Comparison of ENCODE assay signal across 19 cellular contexts in genomic region chr15:79953951-79954444, GRCh38. TPM values are rescaled to one million over a fixed set of nuclear protein-coding genes. Genes with fewer than 3 reads are reported as not detected.
DNase-seq lines count a peak whose midpoint lies in the region; ATAC-seq and TF ChIP-seq lines count a peak whose summit lies in the region.
"Had no signal": no experiment of that assay in that cellular context is flagged by ENCODE, and none has a peak within 500 bp of the region (broad histone marks: within the 10 kb centered on the region; RNA-seq: fewer than 3 reads in every experiment).

No MANE protein-coding gene starts in this region.

- DNase-seq in CD14-positive monocyte (ENCODE audit: low spot score) (peak; percentile 83), HEK293T (ENCODE audit: extremely low spot score) (no peak), T-helper 17 cell (no peak), memory B cell (ENCODE audit: low spot score in 2 of 2) (no peak), NCI-H146 (lab: John Stamatoyannopoulos, UW) (no peak), islet precursor cell (no peak)
- DNase-seq in stimulated activated CD4-positive, alpha-beta T cell treated with anti-CD3 and anti-CD28 coated beads, Interleukin-12 subunit alpha, Interleukin-12 subunit beta, amount 100 ng/mL, for 4 hours = no peak
- DNase-seq: activated gamma-delta T cell treated with Interleukin-2 at 50 U/mL for 16 hours; effector CD8-positive, alpha-beta T cell; KBM-7; mammary epithelial cell; NCI-H1417; NCI-H2227 treated with DMSO at 0.1 percent for 48 hours; retina; stimulated activated CD4-positive, alpha-beta T cell treated with anti-CD3 and anti-CD28 coated beads, Interleukin-1b, Interleukin-23, amount 100 ng/mL, for 48 hours; transverse colon had no signal

- H3K4me3 Mint-ChIP-seq in CD14-positive monocyte = peak overlapping the region; percentile 53 to 55
- no peak overlapping the region for H3K4me3 Mint-ChIP-seq in T-helper 17 cell
- H3K4me3 Mint-ChIP-seq in memory B cell = no peak overlapping the region
- H3K4me3 Mint-ChIP-seq: neural crest cell had no signal

- H3K4me1 Mint-ChIP-seq in CD14-positive monocyte = peaks cover 50% of the 10 kb centered on the region
- H3K4me1 Mint-ChIP-seq in T-helper 17 cell = peaks cover 18% of the 10 kb centered on the region
- peaks cover 25% of the 10 kb centered on the region for H3K4me1 Mint-ChIP-seq in memory B cell

- H3K36me3 Mint-ChIP-seq in CD14-positive monocyte = peaks cover 4 to 10% of the 10 kb centered on the region in 2 donors
- H3K36me3 Mint-ChIP-seq in T-helper 17 cell (ENCODE audit: low read depth) = no peaks in the 10 kb centered on the region
- peaks cover 2% of the 10 kb centered on the region for H3K36me3 Mint-ChIP-seq in memory B cell

- intact Hi-C loops in CD14-positive monocyte (cut with micrococcal nuclease) = loop anchor here (2.0 to 5.0 kb wide), 2 partner anchors 17 to 38 kb away; partner anchors contain the start of gene BCL2A1 (in 1 of the 2)

- POLR2A ChIA-PET in HEK293T (lab: Yijun Ruan, JAX) = no interaction called here

- H3K9me3 Mint-ChIP-seq in CD14-positive monocyte = peaks cover 0 to 2% (median 0%) of the 10 kb centered on the region in 7 donors
- no peaks in the 10 kb centered on the region for H3K9me3 Mint-ChIP-seq in memory B cell
- H3K9me3 Mint-ChIP-seq: neural crest cell had no signal

- TF ChIP-seq CTCF in CD14-positive monocyte (IDR thresholded peaks at IDR 0.05) = no peak

- ATAC-seq in T-helper 17 cell (peak; percentile 47), memory B cell (ENCODE audit: low read depth) (peak; percentile 43), GM19463 (IDR thresholded peaks at IDR 0.05; ENCODE audit: unreplicated experiment) (no peak)

- H3K9me3 ChIP-seq in T-helper 17 cell (ENCODE audit: control insufficient read depth, low read length, poor library complexity, severe bottlenecking) = no peaks in the 10 kb centered on the region
- H3K9me3 ChIP-seq: HAP-1, transverse colon had no signal

- H3K27ac Mint-ChIP-seq in CD14-positive monocyte (peak overlapping the region; percentile 95 to 99 (median 98)), T-helper 17 cell (peak overlapping the region; percentile 39), memory B cell (no peak overlapping the region)

- CTCF ChIA-PET in HEK293T (lab: Yijun Ruan, JAX) = no interaction called here

- H3K27me3 Mint-ChIP-seq in CD14-positive monocyte (ENCODE audit: low read depth in 3 of 3) = peaks cover 0 to 3% (median 0%) of the 10 kb centered on the region in 3 donors
- H3K27me3 Mint-ChIP-seq in T-helper 17 cell = no peaks in the 10 kb centered on the region
- no peaks in the 10 kb centered on the region for H3K27me3 Mint-ChIP-seq in memory B cell

TF ChIP-seq in HEK293T, 16 proteins besides CTCF, POLR2A, EP300 and RAD21:
- no peak for TF ChIP-seq ZNF384 (IDR thresholded peaks at IDR 0.05)
- TF ChIP-seq L3MBTL2 (conservative IDR thresholded peaks at IDR 0.05) = no peak
- TF ChIP-seq FOXK2 (IDR thresholded peaks at IDR 0.05) = no peak
- TF ChIP-seq HDGF (IDR thresholded peaks at IDR 0.05; ENCODE audit: borderline replicate concordance) = no peak
- no peak for TF ChIP-seq LEF1 (IDR thresholded peaks at IDR 0.05; ENCODE audit: borderline replicate concordance)
- TF ChIP-seq PKNOX1 (IDR thresholded peaks at IDR 0.05) = peak; percentile 37

RNA-seq across cellular contexts. Expression of gene BCL2A1, which starts 17.0 kb away (rescaled TPM):
- polyA plus RNA-seq in CD14-positive monocyte = 100 to 1,000 TPM; 277 to 350 TPM
- 10 to 100 TPM; 23.3 to 27.0 TPM for total RNA-seq in T-helper 17 cell
- total RNA-seq: neural crest cell had no signal

RNA-seq across cellular contexts. Expression of gene MTHFS, which starts 57.2 kb away (rescaled TPM):
- 100 to 1,000 TPM in 1 of 2 donors, 10 to 100 TPM in 1; 76.4 to 129 TPM for polyA plus RNA-seq in CD14-positive monocyte
- total RNA-seq in T-helper 17 cell = 10 to 100 TPM; 14.3 to 17.1 TPM

Comparison
In these comparisons a context has a peak if more than half of its experiments do, and no peak if none do; other contexts are left out.
1. H3K4me3 Mint-ChIP-seq: peak in CD14-positive monocyte (2 of 2); none in T-helper 17 cell (single experiment) and memory B cell (single experiment).